8 cellular contexts compared by ENCODE assay signal in the genomic region with DNA sequence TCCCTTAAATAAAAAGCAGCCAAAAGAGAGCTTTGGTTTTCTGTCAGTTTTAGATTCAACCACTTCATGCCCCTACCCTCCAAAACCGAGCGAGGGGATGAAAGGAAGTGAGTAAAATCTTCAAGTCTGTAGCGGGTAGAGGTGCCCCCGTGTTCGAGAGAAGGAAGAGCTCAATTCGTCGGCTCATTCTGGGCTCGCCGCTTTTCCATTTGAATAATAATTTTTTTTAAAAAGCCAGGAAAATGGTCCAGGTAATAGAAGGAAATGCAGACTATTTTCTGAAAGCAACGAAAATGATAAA.
DNase-seq lines count a peak whose midpoint lies in the region; ATAC-seq, FAIRE-seq and TF ChIP-seq lines count a peak whose summit lies in the region.

No MANE protein-coding gene starts in this region.

- dilution Hi-C loops in keratinocyte (cut with MboI; ENCODE audit: extremely low pct_ligation_motif_present, low sequenced_read_pairs): loop anchor here (5.0 kb wide), 1 partner anchor 98 kb away; no protein-coding TSS in a partner anchor

- H3K27me3 Mint-ChIP-seq in activated CD4-positive, alpha-beta T cell treated with anti-CD3 and anti-CD28 coated beads, Interleukin-2, amount 10 ng/mL, durations not matched to agents 7 days and 5 days: peaks cover 44% of the 10 kb centered on the region
- peaks cover 33% of the 10 kb centered on the region for H3K27me3 Mint-ChIP-seq in activated CD4-positive, alpha-beta memory T cell treated with anti-CD3 and anti-CD28 coated beads, Interleukin-2, amount 10 ng/mL, durations not matched to agents 7 days and 5 days

- peak overlapping the region; percentile 92 for H3K9ac ChIP-seq in keratinocyte (ENCODE audit: control insufficient read depth, extremely low read depth, insufficient read depth, low read length)

- POLR2A ChIA-PET in activated CD4-positive, alpha-beta T cell treated with anti-CD3 and anti-CD28 coated beads, Interleukin-2, amount 10 ng/mL, durations not matched to agents 7 days and 5 days (lab: Charles Lee): interaction anchor here (0.7 kb wide), 1 partner anchor 37 kb away, joined by 3 read pairs; no protein-coding TSS in a partner anchor
- POLR2A ChIA-PET in activated CD4-positive, alpha-beta memory T cell treated with anti-CD3 and anti-CD28 coated beads, Interleukin-2, amount 10 ng/mL, durations not matched to agents 7 days and 5 days (lab: Charles Lee): interaction anchor here (1.1 to 3.3 kb wide), 3 partner anchors 14 to 82 kb away, joined by 3 to 26 read pairs (median 5); no protein-coding TSS in a partner anchor

- no peaks in the 10 kb centered on the region for H3K9me1 ChIP-seq in keratinocyte (ENCODE audit: control insufficient read depth, extremely low read depth, insufficient read depth, low read length)

- H3K4me1 ChIP-seq in keratinocyte (ENCODE audit: control insufficient read depth, extremely low read depth, insufficient read depth, low read length): peaks cover 13% of the 10 kb centered on the region
- peaks cover 0 to 25% (median 12%) of the 10 kb centered on the region in 4 donors for H3K4me1 ChIP-seq in tibial artery

- peaks cover 61% of the 10 kb centered on the region for H3K79me2 ChIP-seq in keratinocyte (ENCODE audit: control insufficient read depth, insufficient read depth, low read length)

- H3K4me1 Mint-ChIP-seq in activated CD4-positive, alpha-beta T cell treated with anti-CD3 and anti-CD28 coated beads, Interleukin-2, amount 10 ng/mL, durations not matched to agents 7 days and 5 days: peaks cover 16% of the 10 kb centered on the region
- peaks cover 22% of the 10 kb centered on the region for H3K4me1 Mint-ChIP-seq in activated CD4-positive, alpha-beta memory T cell treated with anti-CD3 and anti-CD28 coated beads, Interleukin-2, amount 10 ng/mL, durations not matched to agents 7 days and 5 days

- CTCF ChIA-PET in activated CD4-positive, alpha-beta T cell treated with anti-CD3 and anti-CD28 coated beads, Interleukin-2, amount 10 ng/mL, durations not matched to agents 7 days and 5 days (lab: Charles Lee): interaction anchor here (1.4 kb wide), 1 partner anchor 10 kb away, joined by 3 read pairs; no protein-coding TSS in a partner anchor
- CTCF ChIA-PET in activated CD4-positive, alpha-beta memory T cell treated with anti-CD3 and anti-CD28 coated beads, Interleukin-2, amount 10 ng/mL, durations not matched to agents 7 days and 5 days (lab: Charles Lee): no interaction called here

- H3K4me2 ChIP-seq in keratinocyte (ENCODE audit: control insufficient read depth, extremely low read depth, insufficient read depth, low read depth, low read length): peak overlapping the region; percentile 94

- no peaks in the 10 kb centered on the region for H4K20me1 ChIP-seq in keratinocyte (ENCODE audit: control insufficient read depth, extremely low read depth, insufficient read depth, low read length)

- H2AFZ ChIP-seq in keratinocyte (ENCODE audit: control insufficient read depth, low read length): peak overlapping the region; percentile 72

- no peaks in the 10 kb centered on the region for H3K9me3 Mint-ChIP-seq in activated CD4-positive, alpha-beta T cell treated with anti-CD3 and anti-CD28 coated beads, Interleukin-2, amount 10 ng/mL, durations not matched to agents 7 days and 5 days
- no peaks in the 10 kb centered on the region for H3K9me3 Mint-ChIP-seq in activated CD4-positive, alpha-beta memory T cell treated with anti-CD3 and anti-CD28 coated beads, Interleukin-2, amount 10 ng/mL, durations not matched to agents 7 days and 5 days

- H3K4me3 Mint-ChIP-seq in activated CD4-positive, alpha-beta T cell treated with anti-CD3 and anti-CD28 coated beads, Interleukin-2, amount 10 ng/mL, durations not matched to agents 7 days and 5 days: peak overlapping the region; percentile 82
- H3K4me3 Mint-ChIP-seq in activated CD4-positive, alpha-beta memory T cell treated with anti-CD3 and anti-CD28 coated beads, Interleukin-2, amount 10 ng/mL, durations not matched to agents 7 days and 5 days: peak overlapping the region; percentile 77

- intact Hi-C loops in tibial artery (cut with DNase I; ENCODE audit: low total_unique reads) (loop anchor here (5.0 kb wide), 1 partner anchor 653 kb away; no protein-coding TSS in a partner anchor), posterior vena cava (cut with DNase I) (loop anchor here in 1 of 2 donors (5.0 kb wide), 1 partner anchor 653 kb away; no protein-coding TSS in a partner anchor)

- TF ChIP-seq CTCF in keratinocyte (optimal IDR thresholded peaks at IDR 0.05 in 1 of 3, IDR thresholded peaks at IDR 0.05 in 1 of 3, conservative IDR thresholded peaks at IDR 0.05 in 1 of 3; ENCODE audit: extremely low read depth in 1 of 3, insufficient read depth in 2 of 3, low read length in 3 of 3) (no peak), tibial artery (IDR thresholded peaks at IDR 0.05) (no peak)

- peaks cover 4 to 11% of the 10 kb centered on the region in 2 experiments for H3K36me3 ChIP-seq in keratinocyte (ENCODE audit: control insufficient read depth in 2 of 2, extremely low read depth in 1 of 2, insufficient read depth in 2 of 2, low read length in 2 of 2)
- no peaks in the 10 kb centered on the region for H3K36me3 ChIP-seq in tibial artery

- no peak for FAIRE-seq in keratinocyte (lab: Jason Lieb, UNC)

- DNase-seq in activated CD4-positive, alpha-beta T cell treated with anti-CD3 and anti-CD28 coated beads, Interleukin-2, amount 10 ng/mL, durations not matched to agents 7 days and 5 days: no peak
- DNase-seq in activated CD4-positive, alpha-beta T cell treated with anti-CD3 and anti-CD28 coated beads for 4 hours: no peak
- DNase-seq in activated CD4-positive, alpha-beta memory T cell treated with anti-CD3 and anti-CD28 coated beads, Interleukin-2, amount 10 ng/mL, durations not matched to agents 7 days and 5 days: no peak
- DNase-seq in keratinocyte (ENCODE audit: low read depth, low spot score) (no peak), tibial artery (no peak), posterior vena cava (ENCODE audit: low spot score) (no peak)

- H3K27ac Mint-ChIP-seq in activated CD4-positive, alpha-beta T cell treated with anti-CD3 and anti-CD28 coated beads, Interleukin-2, amount 10 ng/mL, durations not matched to agents 7 days and 5 days: peak overlapping the region; percentile 62
- peak overlapping the region; percentile 49 for H3K27ac Mint-ChIP-seq in activated CD4-positive, alpha-beta memory T cell treated with anti-CD3 and anti-CD28 coated beads, Interleukin-2, amount 10 ng/mL, durations not matched to agents 7 days and 5 days

- H3K27ac ChIP-seq in keratinocyte (ENCODE audit: control insufficient read depth, insufficient read depth, low read length) (peak overlapping the region; percentile 78), tibial artery (peak overlapping the region; percentile 87 to 88)

- H3K9me3 ChIP-seq in keratinocyte (ENCODE audit: control insufficient read depth, low read depth, low read length) (no peaks in the 10 kb centered on the region), tibial artery (no peaks in the 10 kb centered on the region)

- no peaks in the 10 kb centered on the region for H3K36me3 Mint-ChIP-seq in activated CD4-positive, alpha-beta T cell treated with anti-CD3 and anti-CD28 coated beads, Interleukin-2, amount 10 ng/mL, durations not matched to agents 7 days and 5 days (ENCODE audit: low read depth)
- H3K36me3 Mint-ChIP-seq in activated CD4-positive, alpha-beta memory T cell treated with anti-CD3 and anti-CD28 coated beads, Interleukin-2, amount 10 ng/mL, durations not matched to agents 7 days and 5 days (ENCODE audit: low read depth): no peaks in the 10 kb centered on the region

- ATAC-seq in GM18519 (IDR thresholded peaks at IDR 0.05; ENCODE audit: low FRiP score, unreplicated experiment) (no peak), HG02981 (IDR thresholded peaks at IDR 0.05; ENCODE audit: unreplicated experiment) (no peak)

- H3K27me3 ChIP-seq in keratinocyte (ENCODE audit: control insufficient read depth, extremely low read depth, insufficient read depth, low read length) (no peaks in the 10 kb centered on the region), tibial artery (no peaks in the 10 kb centered on the region)

- peak overlapping the region; percentile 87 to 97 (median 87) for H3K4me3 ChIP-seq in keratinocyte (ENCODE audit: control insufficient read depth in 2 of 3, extremely low read depth in 1 of 3, insufficient read depth in 2 of 3, low read depth in 1 of 3, low read length in 3 of 3)
- peak overlapping the region; percentile 83 to 93 for H3K4me3 ChIP-seq in tibial artery
